ENCODE assay signal across 27 cellular contexts in genomic region chr22:50313021-50313420, GRCh38. TPM values are rescaled to one million over a fixed set of nuclear protein-coding genes. Genes with fewer than 3 reads are reported as not detected.
A peak's percentile ranks its signal among the peaks of the same experiment; 100 is the strongest.
DNase-seq lines count a peak whose midpoint lies in the region; ATAC-seq, FAIRE-seq and TF ChIP-seq lines count a peak whose summit lies in the region.
"Had no signal": no experiment of that assay in that cellular context is flagged by ENCODE, and none has a peak within 500 bp of the region (broad histone marks: within the 10 kb centered on the region; RNA-seq: fewer than 3 reads in every experiment).

No MANE protein-coding gene starts in this region.

- no peak overlapping the region for H3K18ac ChIP-seq in neuronal stem cell (ENCODE audit: low read length)

- no peak overlapping the region for H2BK15ac ChIP-seq in neuronal stem cell (ENCODE audit: low read length)

- no peak overlapping the region for H3K14ac ChIP-seq in neuronal stem cell (ENCODE audit: low read length)

- H3K4me2 ChIP-seq in DOHH2 (ENCODE audit: low read length) (peak overlapping the region; percentile 42), GM12878 (ENCODE audit: control insufficient read depth, insufficient read depth) (peak overlapping the region; percentile 48; the same call in 1 of the 2 replicates), neuronal stem cell (ENCODE audit: insufficient read depth, low read length, poor library complexity, severe bottlenecking) (no peak overlapping the region)
- H3K4me2 ChIP-seq: PC-9 had no signal

- peaks cover 25% of the 10 kb centered on the region for H3K4me1 ChIP-seq in BE2C
- H3K4me1 ChIP-seq in DOHH2 (ENCODE audit: control insufficient read depth, low read length) = peaks cover 85% of the 10 kb centered on the region
- H3K4me1 ChIP-seq in GM12878 (ENCODE audit: control insufficient read depth, insufficient read depth, low read length) = peaks cover 28% of the 10 kb centered on the region
- H3K4me1 ChIP-seq in neuronal stem cell (ENCODE audit: control insufficient read depth in 2 of 2, insufficient read depth in 1 of 2, low read depth in 1 of 2, low read length in 2 of 2) = peaks cover 17 to 28% of the 10 kb centered on the region in 2 donors

- no peak for TF ChIP-seq EP300 in GM12878 (IDR thresholded peaks at IDR 0.05; ENCODE audit: borderline replicate concordance in 1 of 2, control insufficient read depth in 1 of 2, low read depth in 2 of 2, low read length in 2 of 2)

- peaks cover 10% of the 10 kb centered on the region for H3K79me2 ChIP-seq in DOHH2 (ENCODE audit: control insufficient read depth, low read length)
- H3K79me2 ChIP-seq in GM12878 (ENCODE audit: control insufficient read depth, insufficient read depth, low read length) = peaks cover 13% of the 10 kb centered on the region

- CTCF ChIA-PET in GM12878 (lab: Yijun Ruan, JAX) = no interaction called here

- no peak overlapping the region for H4K91ac ChIP-seq in neuronal stem cell (ENCODE audit: low read depth, low read length, poor library complexity)

- no peaks in the 10 kb centered on the region for H3K9me2 ChIP-seq in DOHH2 (replicated peaks; ENCODE audit: control insufficient read depth, low read length)

- H2BK12ac ChIP-seq in neuronal stem cell (ENCODE audit: low read length) = no peak overlapping the region

- in situ Hi-C loops in GM12878 (cut with MboI) = no loop called here

- H3K79me1 ChIP-seq in neuronal stem cell (ENCODE audit: low read depth, low read length) = peaks cover 2% of the 10 kb centered on the region

- H3K9ac ChIP-seq in GM12878 (ENCODE audit: control insufficient read depth, insufficient read depth, low read length) (no peak overlapping the region; the same call in 1 of the 2 replicates), neuronal stem cell (ENCODE audit: low read depth, low read length, poor library complexity) (no peak overlapping the region)

- no peak overlapping the region for H2BK5ac ChIP-seq in neuronal stem cell (ENCODE audit: low read length)

- H3K9me3 ChIP-seq in BE2C = no peaks in the 10 kb centered on the region
- no peaks in the 10 kb centered on the region for H3K9me3 ChIP-seq in DOHH2 (ENCODE audit: control insufficient read depth, insufficient read depth, low read length)
- no peaks in the 10 kb centered on the region for H3K9me3 ChIP-seq in GM12878 (replicated peaks; ENCODE audit: control insufficient read depth, insufficient read depth, low read length)
- H3K9me3 ChIP-seq in neuronal stem cell (replicated peaks in 1 of 2; ENCODE audit: control insufficient read depth in 2 of 2, insufficient read depth in 1 of 2, low read depth in 1 of 2, low read length in 2 of 2) = peaks cover 0 to 2% of the 10 kb centered on the region in 2 donors

- FAIRE-seq in GM12878 (lab: Jason Lieb, UNC) = no peak
- FAIRE-seq: A204.1, HTR-8/SVneo had no signal

- TF ChIP-seq POLR2A in GM12878 (IDR thresholded peaks at IDR 0.05; ENCODE audit: low read depth, low read length) = no peak

- H3K4me3 ChIP-seq in BE2C (ENCODE audit: low read depth, low read length) (no peak overlapping the region), DOHH2 (ENCODE audit: low read length) (no peak overlapping the region), GM12878 (no peak overlapping the region), neuronal stem cell (ENCODE audit: low read length in 2 of 2) (no peak overlapping the region)
- H3K4me3 ChIP-seq: PC-9 had no signal

- ATAC-seq in GM12878 = no peak
- no peak for ATAC-seq in HG03280 (IDR thresholded peaks at IDR 0.05; ENCODE audit: unreplicated experiment)
- no peak for ATAC-seq in Right ventricle myocardium superior (ENCODE audit: poor library complexity)
- ATAC-seq: HCT116, Right ventricle myocardium inferior had no signal

- H4K20me1 ChIP-seq in DOHH2 (ENCODE audit: control insufficient read depth, insufficient read depth, low read depth, low read length) = no peaks in the 10 kb centered on the region
- no peaks in the 10 kb centered on the region for H4K20me1 ChIP-seq in GM12878 (ENCODE audit: control insufficient read depth, insufficient read depth)

- POLR2A ChIA-PET in GM12878 (lab: Charles Lee) = no interaction called here

- intact Hi-C loops in GM12878 (cut with micrococcal nuclease; ENCODE audit: unreplicated experiment) (no loop called here), Right ventricle myocardium superior (cut with DNase I) (no loop called here)

- no peak overlapping the region for H4K8ac ChIP-seq in neuronal stem cell (ENCODE audit: low read depth, low read length)

- peak overlapping the region; percentile 70 for H2AK5ac ChIP-seq in neuronal stem cell (ENCODE audit: low read depth, low read length)

- peaks cover 24% of the 10 kb centered on the region for H3F3A ChIP-seq in DOHH2 (ENCODE audit: control insufficient read depth, insufficient read depth)

- H3K4ac ChIP-seq in neuronal stem cell (ENCODE audit: low read length) = peak overlapping the region; percentile 53

- H2AFZ ChIP-seq in GM12878 (ENCODE audit: control insufficient read depth, low read depth, low read length) (no peak overlapping the region), neuronal stem cell (ENCODE audit: low read length) (no peak overlapping the region)
- H2AFZ ChIP-seq: PC-9 had no signal

- TF ChIP-seq CTCF in BE2C (IDR thresholded peaks at IDR 0.05; ENCODE audit: low read depth, low read length) (no peak), DOHH2 (IDR thresholded peaks at IDR 0.05; ENCODE audit: low read depth, low read length, poor library complexity, severe bottlenecking) (no peak), GM12878 (IDR thresholded peaks at IDR 0.05 in 2 of 3, conservative IDR thresholded peaks at IDR 0.05 in 1 of 3; ENCODE audit: control insufficient read depth in 2 of 3, extremely low read depth in 1 of 3, insufficient read depth in 1 of 3, low read depth in 3 of 3, low read length in 3 of 3) (no peak)

- no peaks in the 10 kb centered on the region for H3K27me3 ChIP-seq in BE2C
- no peaks in the 10 kb centered on the region for H3K27me3 ChIP-seq in DOHH2 (ENCODE audit: control insufficient read depth, low read length)
- no peaks in the 10 kb centered on the region for H3K27me3 ChIP-seq in GM12878 (replicated peaks in 1 of 2; ENCODE audit: control insufficient read depth in 2 of 2, insufficient read depth in 2 of 2, low read length in 1 of 2)
- no peaks in the 10 kb centered on the region for H3K27me3 ChIP-seq in neuronal stem cell (ENCODE audit: control insufficient read depth in 3 of 3, insufficient read depth in 3 of 3, low read depth in 1 of 3, low read length in 3 of 3)

- 90% methylated on average over 7 of the region's 7 CpGs for WGBS in GM12878 (ENCODE audit: insufficient coverage, insufficient replicate concordance, low lambda C conversion rate, missing lambda C conversion rate)
- no CpG with 5 or more reads among the region's 7 CpGs for WGBS in neuronal stem cell (ENCODE audit: extremely low coverage in 2 of 2, insufficient read length in 2 of 2, insufficient replicate concordance in 1 of 2), 2 donors

- H2BK120ac ChIP-seq in neuronal stem cell (ENCODE audit: low read depth, low read length) = peak overlapping the region; percentile 61

- H3K27ac ChIP-seq in DOHH2 (ENCODE audit: low read depth, low read length) = no peak overlapping the region
- H3K27ac ChIP-seq in GM12878 (ENCODE audit: control insufficient read depth, insufficient read depth) = no peak overlapping the region
- no peak overlapping the region for H3K27ac ChIP-seq in neuronal stem cell (replicated peaks; ENCODE audit: low read length)
- H3K27ac ChIP-seq: PC-9 had no signal

- H3K36me3 ChIP-seq in BE2C (no peaks in the 10 kb centered on the region), DOHH2 (ENCODE audit: control insufficient read depth, low read length) (no peaks in the 10 kb centered on the region), GM12878 (ENCODE audit: control insufficient read depth in 2 of 2, insufficient read depth in 2 of 2, low read length in 1 of 2) (no peaks in the 10 kb centered on the region), neuronal stem cell (replicated peaks in 1 of 2; ENCODE audit: control insufficient read depth in 2 of 2, insufficient read depth in 2 of 2, low read length in 2 of 2) (peaks cover 4% of the 10 kb centered on the region in 2 donors)

- RAD21 ChIA-PET in GM12878 (lab: Charles Lee; ENCODE audit: unreplicated experiment) = no interaction called here

- H3K23ac ChIP-seq in neuronal stem cell (ENCODE audit: low read depth, low read length, poor library complexity) = no peak overlapping the region

- no TSS peak for BruUV-seq in GM12878 (replicated peaks; lab: Mats Ljungman, UMichigan)

- DNase-seq in BE2C (peak; percentile 23), GM12878 (ENCODE audit: low read depth, low spot score) (no peak), neuronal stem cell (ENCODE audit: low spot score) (no peak), NCI-H187 (lab: John Stamatoyannopoulos, UW) (no peak), DMS 273 treated with DMSO at 0.1 percent for 48 hours (lab: John Stamatoyannopoulos, UW) (no peak), Right ventricle myocardium superior (no peak)
- DNase-seq: Calu3; DMS153; DND-41; GOT3; KBM-7; MV-4-11; NCI-H1105; NCI-H146; NCI-H2029; NCI-H446; NCI-H524 treated with DMSO at 0.1 percent for 48 hours; NCI-H774; NK-92 treated with Interleukin-12 subunit alpha and Interleukin-12 subunit beta, amount 100 ng/mL, for 24 hours; PC-9; T-helper 1 cell had no signal

- no peak for TF ChIP-seq RAD21 in GM12878 (IDR thresholded peaks at IDR 0.05; ENCODE audit: insufficient read depth, low read depth, low read length)

- SMC1A ChIA-PET in GM12878 (lab: Charles Lee; ENCODE audit: uncharacterized antibody, unreplicated experiment) = no interaction called here

RNA-seq across cellular contexts. Expression of gene PLXNB2, which starts 5.6 kb away (rescaled TPM):
- polyA plus RNA-seq in BE2C (2012; ENCODE audit: insufficient read depth, insufficient read length, low read depth) = 287 TPM
- 180 and 204 TPM in 2 replicates for total RNA-seq in GM12878 (2013; cell fraction: nucleolus; rRNA removed)
- total RNA-seq in GM12878 (2014; rRNA removed) (32.6 and 42.0 TPM in 2 replicates), GM12878 (2014; rRNA removed; fragmentation: Illumina TruSeq; extraction: Trizol) (19.8 and 21.8 TPM in 2 replicates), GM12878 (2021) (133 and 134 TPM in 2 replicates), Right ventricle myocardium superior (68.3 TPM)
- 25.4 TPM for polyA plus RNA-seq in GM12878 (2011; ENCODE audit: low read depth)
- polyA plus RNA-seq in GM12878 (2011; rRNA removed) (19.9 and 41.8 TPM in 2 replicates), GM12878 (2014; fragmentation: Illumina TruSeq; extraction: Trizol) (6.3 and 23.5 TPM in 2 replicates), GM12878 (2014; fragmentation: Nextera tagmentation; extraction: Ambion mirVana) (1 to 10 TPM in 1 of 2 experiments, under 1 TPM in 1; 0.68 to 4.5 TPM), GM12878 (2014; rRNA removed) (65.4 and 84.9 TPM in 2 replicates), GM12878 (2016; fragmentation: Nextera tagmentation; extraction: Ambion mirVana) (10 to 100 TPM; 69.3 to 80.0 TPM)
- 57.3 and 73.0 TPM in 2 replicates for polyA plus RNA-seq in GM12878 (2011; cell fraction: cytosol; rRNA removed)
- 319 and 335 TPM in 2 replicates for polyA plus RNA-seq in GM12878 (2011; cell fraction: nucleus; rRNA removed)
- 53.9 and 72.5 TPM in 2 replicates for polyA plus RNA-seq in GM12878 (2012)
- polyA minus RNA-seq in GM12878 (2011; rRNA and poly(A)+ RNA removed) = 52.2 and 84.0 TPM in 2 replicates
- polyA minus RNA-seq in GM12878 (2011; cell fraction: cytosol; rRNA and poly(A)+ RNA removed) = 54.8 and 57.2 TPM in 2 replicates
- polyA minus RNA-seq in GM12878 (2011; cell fraction: nucleus; rRNA and poly(A)+ RNA removed) = 57.8 and 74.9 TPM in 2 replicates
- polyA plus RNA-seq in neuronal stem cell (2013, experiment 1 of 2) = 71.0 TPM
- polyA plus RNA-seq in neuronal stem cell (2013, experiment 2 of 2) = 69.8 TPM

RNA-seq across cellular contexts. Expression of gene DENND6B, which starts 13.8 kb away (rescaled TPM):
- polyA plus RNA-seq in BE2C (2012; ENCODE audit: insufficient read depth, insufficient read length, low read depth) = 7.1 TPM
- total RNA-seq in GM12878 (2013; cell fraction: nucleolus; rRNA removed) = 8.0 and 8.7 TPM in 2 replicates
- total RNA-seq in GM12878 (2014; rRNA removed) (8.3 and 9.1 TPM in 2 replicates), GM12878 (2014; rRNA removed; fragmentation: Illumina TruSeq; extraction: Trizol) (3.2 and 3.6 TPM in 2 replicates), GM12878 (2021) (11.2 TPM in 2 replicates), Right ventricle myocardium superior (1.1 TPM)
- polyA plus RNA-seq in GM12878 (2011; ENCODE audit: low read depth) = 4.0 TPM
- polyA plus RNA-seq in GM12878 (2011; rRNA removed) (1.6 and 2.9 TPM in 2 replicates), GM12878 (2014; fragmentation: Illumina TruSeq; extraction: Trizol) (0.73 and 3.1 TPM in 2 replicates), GM12878 (2014; fragmentation: Nextera tagmentation; extraction: Ambion mirVana) (1 to 10 TPM in 1 of 2 experiments, under 1 TPM in 1; 0.72 to 2.3 TPM), GM12878 (2014; rRNA removed) (11.3 and 13.0 TPM in 2 replicates), GM12878 (2016; fragmentation: Nextera tagmentation; extraction: Ambion mirVana) (10 to 100 TPM in 1 of 2 experiments, 1 to 10 TPM in 1; 8.9 to 10.3 TPM)
- polyA plus RNA-seq in GM12878 (2011; cell fraction: cytosol; rRNA removed) = 5.7 and 6.5 TPM in 2 replicates
- polyA plus RNA-seq in GM12878 (2011; cell fraction: nucleus; rRNA removed) = 19.6 and 20.1 TPM in 2 replicates
- polyA plus RNA-seq in GM12878 (2012) = 15.7 and 17.4 TPM in 2 replicates
- polyA minus RNA-seq in GM12878 (2011; rRNA and poly(A)+ RNA removed) = 1.8 and 5.0 TPM in 2 replicates
- 2.1 TPM in 2 replicates for polyA minus RNA-seq in GM12878 (2011; cell fraction: cytosol; rRNA and poly(A)+ RNA removed)
- polyA minus RNA-seq in GM12878 (2011; cell fraction: nucleus; rRNA and poly(A)+ RNA removed) = 4.0 and 5.3 TPM in 2 replicates
- polyA plus RNA-seq in neuronal stem cell (2013, experiment 1 of 2) = 12.7 TPM
- polyA plus RNA-seq in neuronal stem cell (2013, experiment 2 of 2) = 11.7 TPM

RNA-seq across cellular contexts. Expression of gene PPP6R2, which starts 30.1 kb away (rescaled TPM):
- polyA plus RNA-seq in BE2C (2012; ENCODE audit: insufficient read depth, insufficient read length, low read depth) = 39.8 TPM
- total RNA-seq in GM12878 (2013; cell fraction: nucleolus; rRNA removed) = 44.6 and 52.6 TPM in 2 replicates
- total RNA-seq in GM12878 (2014; rRNA removed) = 47.0 and 52.6 TPM in 2 replicates
- total RNA-seq in GM12878 (2014; rRNA removed; fragmentation: Illumina TruSeq; extraction: Trizol) = 22.0 and 24.2 TPM in 2 replicates
- total RNA-seq in GM12878 (2021) = 49.4 and 49.7 TPM in 2 replicates
- polyA plus RNA-seq in GM12878 (2011; ENCODE audit: low read depth) = 11.0 TPM
- 13.4 and 22.9 TPM in 2 replicates for polyA plus RNA-seq in GM12878 (2011; rRNA removed)
- polyA plus RNA-seq in GM12878 (2011; cell fraction: cytosol; rRNA removed) = 23.8 and 35.3 TPM in 2 replicates
- 130 and 174 TPM in 2 replicates for polyA plus RNA-seq in GM12878 (2011; cell fraction: nucleus; rRNA removed)
- 23.1 and 25.0 TPM in 2 replicates for polyA plus RNA-seq in GM12878 (2012)
- 5.1 and 17.6 TPM in 2 replicates for polyA plus RNA-seq in GM12878 (2014; fragmentation: Illumina TruSeq; extraction: Trizol)
- 1 to 10 TPM in 1 of 2 experiments, under 1 TPM in 1; 0.29 to 1.6 TPM for polyA plus RNA-seq in GM12878 (2014; fragmentation: Nextera tagmentation; extraction: Ambion mirVana)
- polyA plus RNA-seq in GM12878 (2014; rRNA removed) = 47.8 and 55.8 TPM in 2 replicates
- polyA plus RNA-seq in GM12878 (2016; fragmentation: Nextera tagmentation; extraction: Ambion mirVana) = 10 to 100 TPM; 26.5 to 26.8 TPM
- polyA minus RNA-seq in GM12878 (2011; rRNA and poly(A)+ RNA removed) = 22.2 and 35.9 TPM in 2 replicates
- polyA minus RNA-seq in GM12878 (2011; cell fraction: cytosol; rRNA and poly(A)+ RNA removed) = 10.4 and 12.7 TPM in 2 replicates
- polyA minus RNA-seq in GM12878 (2011; cell fraction: nucleus; rRNA and poly(A)+ RNA removed) = 21.9 and 35.7 TPM in 2 replicates
- polyA plus RNA-seq in neuronal stem cell (2013, experiment 1 of 2) = 26.8 TPM
- 24.9 TPM for polyA plus RNA-seq in neuronal stem cell (2013, experiment 2 of 2)
- total RNA-seq in Right ventricle myocardium superior = 40.4 TPM

RNA-seq across cellular contexts. Expression of gene MAPK11, which starts 42.8 kb away (rescaled TPM):
- polyA plus RNA-seq in BE2C (2012; ENCODE audit: insufficient read depth, insufficient read length, low read depth) = 38.3 TPM
- 5.1 and 5.8 TPM in 2 replicates for total RNA-seq in GM12878 (2013; cell fraction: nucleolus; rRNA removed)
- 9.4 and 10.0 TPM in 2 replicates for total RNA-seq in GM12878 (2014; rRNA removed)
- 3.8 and 4.0 TPM in 2 replicates for total RNA-seq in GM12878 (2014; rRNA removed; fragmentation: Illumina TruSeq; extraction: Trizol)
- total RNA-seq in GM12878 (2021) = 10.8 and 12.8 TPM in 2 replicates
- 2.6 TPM for polyA plus RNA-seq in GM12878 (2011; ENCODE audit: low read depth)
- 2.5 and 6.2 TPM in 2 replicates for polyA plus RNA-seq in GM12878 (2011; rRNA removed)
- polyA plus RNA-seq in GM12878 (2011; cell fraction: cytosol; rRNA removed) = 5.7 and 9.1 TPM in 2 replicates
- 33.9 and 40.9 TPM in 2 replicates for polyA plus RNA-seq in GM12878 (2011; cell fraction: nucleus; rRNA removed)
- 6.6 and 7.4 TPM in 2 replicates for polyA plus RNA-seq in GM12878 (2012)
- polyA plus RNA-seq in GM12878 (2014; fragmentation: Illumina TruSeq; extraction: Trizol) = 1.4 and 3.7 TPM in 2 replicates
- under 1 TPM; 0.05 to 0.16 TPM for polyA plus RNA-seq in GM12878 (2014; fragmentation: Nextera tagmentation; extraction: Ambion mirVana)
- polyA plus RNA-seq in GM12878 (2014; rRNA removed) = 11.6 and 14.0 TPM in 2 replicates
- polyA plus RNA-seq in GM12878 (2016; fragmentation: Nextera tagmentation; extraction: Ambion mirVana) = under 1 TPM; 0.44 to 0.58 TPM
- 3.4 and 6.0 TPM in 2 replicates for polyA minus RNA-seq in GM12878 (2011; rRNA and poly(A)+ RNA removed)
- polyA minus RNA-seq in GM12878 (2011; cell fraction: cytosol; rRNA and poly(A)+ RNA removed) = 2.1 and 3.0 TPM in 2 replicates
- 2.9 and 3.2 TPM in 2 replicates for polyA minus RNA-seq in GM12878 (2011; cell fraction: nucleus; rRNA and poly(A)+ RNA removed)
- 4.0 TPM for polyA plus RNA-seq in neuronal stem cell (2013, experiment 1 of 2)
- 3.6 TPM for polyA plus RNA-seq in neuronal stem cell (2013, experiment 2 of 2)
- 8.5 TPM for total RNA-seq in Right ventricle myocardium superior

RNA-seq across cellular contexts. Expression of gene MAPK12, which starts 51.5 kb away (rescaled TPM):
- 189 TPM for polyA plus RNA-seq in BE2C (2012; ENCODE audit: insufficient read depth, insufficient read length, low read depth)
- 54.9 and 65.7 TPM in 2 replicates for total RNA-seq in GM12878 (2013; cell fraction: nucleolus; rRNA removed)
- total RNA-seq in GM12878 (2014; rRNA removed) (22.8 and 23.0 TPM in 2 replicates), GM12878 (2014; rRNA removed; fragmentation: Illumina TruSeq; extraction: Trizol) (14.5 and 16.5 TPM in 2 replicates), GM12878 (2021) (34.0 and 38.9 TPM in 2 replicates), Right ventricle myocardium superior (13.2 TPM)
- polyA plus RNA-seq in GM12878 (2011; ENCODE audit: low read depth) = 6.8 TPM
- polyA plus RNA-seq in GM12878 (2011; rRNA removed) (7.5 and 16.1 TPM in 2 replicates), GM12878 (2014; fragmentation: Illumina TruSeq; extraction: Trizol) (3.6 and 16.1 TPM in 2 replicates), GM12878 (2014; fragmentation: Nextera tagmentation; extraction: Ambion mirVana) (1 to 10 TPM; 1.1 to 3.8 TPM), GM12878 (2014; rRNA removed) (32.0 and 33.2 TPM in 2 replicates), GM12878 (2016; fragmentation: Nextera tagmentation; extraction: Ambion mirVana) (10 to 100 TPM in 1 of 2 experiments, 1 to 10 TPM in 1; 9.5 to 17.1 TPM)
- 22.6 and 27.5 TPM in 2 replicates for polyA plus RNA-seq in GM12878 (2011; cell fraction: cytosol; rRNA removed)
- polyA plus RNA-seq in GM12878 (2011; cell fraction: nucleus; rRNA removed) = 130 and 145 TPM in 2 replicates
- polyA plus RNA-seq in GM12878 (2012) = 15.0 and 21.3 TPM in 2 replicates
- polyA minus RNA-seq in GM12878 (2011; rRNA and poly(A)+ RNA removed) = 12.6 and 18.3 TPM in 2 replicates
- 7.8 and 10.4 TPM in 2 replicates for polyA minus RNA-seq in GM12878 (2011; cell fraction: cytosol; rRNA and poly(A)+ RNA removed)
- polyA minus RNA-seq in GM12878 (2011; cell fraction: nucleus; rRNA and poly(A)+ RNA removed) = 25.1 and 35.3 TPM in 2 replicates
- 28.8 TPM for polyA plus RNA-seq in neuronal stem cell (2013, experiment 1 of 2)
- polyA plus RNA-seq in neuronal stem cell (2013, experiment 2 of 2) = 28.1 TPM
